ENCODE assay signal across 19 cellular contexts in the genomic region with DNA sequence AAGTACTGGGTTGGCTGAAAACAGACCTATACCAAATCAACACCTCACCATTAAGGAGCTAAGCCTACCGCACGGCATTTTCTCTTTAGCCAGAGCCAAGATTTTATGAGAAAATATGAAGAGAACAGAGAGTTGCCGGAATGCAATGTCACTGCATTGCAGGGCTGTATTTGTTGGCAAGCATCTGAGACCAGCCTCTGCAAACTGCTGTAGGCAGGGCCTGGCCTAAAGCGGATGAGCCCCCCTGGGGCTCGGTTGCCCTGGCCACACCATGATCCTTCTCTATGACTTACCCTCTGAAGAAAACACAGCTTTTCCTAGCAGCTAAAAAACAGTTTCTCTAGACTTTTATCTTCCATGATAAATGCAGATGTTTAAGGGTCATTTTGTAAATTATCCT.
A peak's percentile ranks its signal among the peaks of the same experiment; 100 is the strongest.
DNase-seq lines count a peak whose midpoint lies in the region; ATAC-seq and TF ChIP-seq lines count a peak whose summit lies in the region.
"Had no signal": no experiment of that assay in that cellular context is flagged by ENCODE, and none has a peak within 500 bp of the region (broad histone marks: within the 10 kb centered on the region; RNA-seq: fewer than 3 reads in every experiment).

No MANE protein-coding gene starts in this region.

- H3K79me2 ChIP-seq in smooth muscle cell (ENCODE audit: low read depth) = no peaks in the 10 kb centered on the region
- H3K79me2 ChIP-seq: parathyroid adenoma had no signal

- H3K9me3 Mint-ChIP-seq in chondrocyte (ENCODE audit: low read depth) (no peaks in the 10 kb centered on the region), immature natural killer cell (peaks cover 0 to 4% (median 0%) of the 10 kb centered on the region in 6 donors)
- H3K9me3 Mint-ChIP-seq: central memory CD8-positive, alpha-beta T cell had no signal

- H3K27ac ChIP-seq in KOPT-K1 (ENCODE audit: low read depth, low read length, poor library complexity, severe bottlenecking) = peak overlapping the region; percentile 58
- H3K27ac ChIP-seq in smooth muscle cell (ENCODE audit: low read depth) = peak overlapping the region; percentile 99
- H3K27ac ChIP-seq: parathyroid adenoma, suprapubic skin had no signal

- peak overlapping the region; percentile 23 for H3K4me3 ChIP-seq in smooth muscle cell
- H3K4me3 ChIP-seq: suprapubic skin had no signal

- no peak for ATAC-seq in HG03571 (IDR thresholded peaks at IDR 0.05; ENCODE audit: unreplicated experiment)
- no peak for ATAC-seq in HG03520 (IDR thresholded peaks at IDR 0.05; ENCODE audit: unreplicated experiment)

- 41% methylated on average over 5 of the region's 5 CpGs for WGBS in smooth muscle cell (ENCODE audit: low lambda C conversion rate)

- H3K4me2 ChIP-seq in smooth muscle cell = peak overlapping the region; percentile 82

- H3K9me3 ChIP-seq in KOPT-K1 (ENCODE audit: insufficient read depth, low read length, poor library complexity, severe bottlenecking) (no peaks in the 10 kb centered on the region), smooth muscle cell (replicated peaks; ENCODE audit: low read depth) (no peaks in the 10 kb centered on the region)
- H3K9me3 ChIP-seq: suprapubic skin had no signal

- no peak for DNase-seq in chondrocyte (ENCODE audit: low spot score)
- no peak for DNase-seq in immature natural killer cell
- DNase-seq in smooth muscle cell (lab: John Stamatoyannopoulos, UW; ENCODE audit: unreplicated experiment) = no peak
- DNase-seq in DMS79 treated with DMSO at 0.1 percent for 48 hours (lab: John Stamatoyannopoulos, UW) = no peak
- DNase-seq in NCI-H1417 (lab: John Stamatoyannopoulos, UW) = no peak
- DNase-seq: activated CD4-positive, CD25-positive, alpha-beta regulatory T cell treated with anti-CD3 and anti-CD28 coated beads, Interleukin-2, amount 50 U/mL, for 72 hours; activated CD8-positive, alpha-beta memory T cell treated with anti-CD3 and anti-CD28 coated beads, Interleukin-2, amount 50 U/mL, for 4 hours; activated naive CD4-positive, alpha-beta T cell; Karpas-422; NCI-H1436; SHP77; T-helper 2 cell had no signal

- H3F3A ChIP-seq in smooth muscle cell (ENCODE audit: low read depth) = peaks cover 6% of the 10 kb centered on the region

- H3K4me3 Mint-ChIP-seq in chondrocyte (ENCODE audit: unreplicated experiment) (peak overlapping the region; percentile 60), immature natural killer cell (peak overlapping the region; percentile 60 to 90 (median 71))
- H3K4me3 Mint-ChIP-seq: B cell; central memory CD8-positive, alpha-beta T cell had no signal

- TF ChIP-seq CTCF in chondrocyte (IDR thresholded peaks at IDR 0.05) (no peak), smooth muscle cell (IDR thresholded peaks at IDR 0.05; ENCODE audit: borderline replicate concordance, insufficient read depth, poor library complexity, severe bottlenecking) (no peak)

- H3K4me1 Mint-ChIP-seq in chondrocyte (ENCODE audit: low read depth) (peaks cover 48% of the 10 kb centered on the region), immature natural killer cell (peaks cover 26 to 31% of the 10 kb centered on the region in 2 donors)
- H3K4me1 Mint-ChIP-seq: B cell; central memory CD8-positive, alpha-beta T cell had no signal

- H3K36me3 ChIP-seq in KOPT-K1 (ENCODE audit: insufficient read depth, low read length) (no peaks in the 10 kb centered on the region), smooth muscle cell (ENCODE audit: low read depth) (no peaks in the 10 kb centered on the region)
- H3K36me3 ChIP-seq: suprapubic skin had no signal

- no peaks in the 10 kb centered on the region for H3K27me3 Mint-ChIP-seq in chondrocyte (ENCODE audit: low read depth)
- peaks cover 2 to 6% (median 3%) of the 10 kb centered on the region in 3 donors for H3K27me3 Mint-ChIP-seq in immature natural killer cell (ENCODE audit: low read depth in 3 of 3)

- H3K27ac Mint-ChIP-seq in chondrocyte (ENCODE audit: unreplicated experiment) = peak overlapping the region; percentile 97
- H3K27ac Mint-ChIP-seq in immature natural killer cell = peak overlapping the region; percentile 87 to 96 (median 91)
- H3K27ac Mint-ChIP-seq: B cell had no signal

- peak overlapping the region; percentile 93 for H3K9ac ChIP-seq in smooth muscle cell (ENCODE audit: low read depth)
- H3K9ac ChIP-seq: parathyroid adenoma had no signal

- peaks cover 12% of the 10 kb centered on the region for H3K4me1 ChIP-seq in smooth muscle cell (ENCODE audit: low read depth)
- H3K4me1 ChIP-seq: parathyroid adenoma, suprapubic skin had no signal

- no peaks in the 10 kb centered on the region for H3K27me3 ChIP-seq in smooth muscle cell (ENCODE audit: low read depth)

- H4K20me1 ChIP-seq in smooth muscle cell (ENCODE audit: low read depth) = no peaks in the 10 kb centered on the region

- peak overlapping the region; percentile 6 for H2AFZ ChIP-seq in smooth muscle cell (ENCODE audit: low read depth)
- H2AFZ ChIP-seq: parathyroid adenoma had no signal

- H3K36me3 Mint-ChIP-seq in chondrocyte (ENCODE audit: low read depth) (no peaks in the 10 kb centered on the region), immature natural killer cell (no peaks in the 10 kb centered on the region)
